In the genomic region with DNA sequence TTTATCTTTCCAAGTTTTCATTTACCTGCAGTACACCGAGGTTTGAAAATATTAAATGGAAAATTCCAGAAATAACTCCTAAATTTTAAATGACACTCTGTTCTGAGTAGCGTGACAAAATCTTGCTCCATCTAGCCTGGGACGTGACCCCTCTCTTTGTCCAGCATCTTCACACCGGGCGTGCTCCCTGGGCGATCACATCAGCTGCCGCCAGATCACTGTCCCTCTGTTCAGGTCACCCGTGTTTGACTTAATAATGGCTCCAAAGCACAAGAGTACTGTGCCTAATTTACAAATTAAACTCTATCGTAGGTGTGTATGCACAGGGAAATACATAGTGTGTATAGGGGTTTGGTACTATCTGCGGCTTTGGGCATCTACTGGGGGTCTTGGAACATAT, we compare ENCODE assay signal across 1 cellular context.
TF ChIP-seq lines count a peak whose summit lies in the region.

No MANE protein-coding gene starts in this region.

TF ChIP-seq in GM12878, 131 proteins besides CTCF, POLR2A, EP300 and RAD21:
- TF ChIP-seq SPI1 (IDR thresholded peaks at IDR 0.05; ENCODE audit: borderline replicate concordance, insufficient read depth, low read depth, low read length), result no peak
- TF ChIP-seq SRF (IDR thresholded peaks at IDR 0.05; ENCODE audit: low read depth in 2 of 2, low read length in 2 of 2), result no peak
- no peak for TF ChIP-seq POU2F2 (IDR thresholded peaks at IDR 0.05; ENCODE audit: borderline replicate concordance, low read depth, low read length)
- TF ChIP-seq BHLHE40 (IDR thresholded peaks at IDR 0.05; ENCODE audit: borderline replicate concordance in 1 of 2, low read depth in 2 of 2, low read length in 1 of 2), result no peak
- no peak for TF ChIP-seq TCF3 (IDR thresholded peaks at IDR 0.05; ENCODE audit: borderline replicate concordance, insufficient read depth, low read depth, low read length)
- TF ChIP-seq SMC3 (IDR thresholded peaks at IDR 0.05; ENCODE audit: borderline replicate concordance, low read length), result no peak
- TF ChIP-seq PML (IDR thresholded peaks at IDR 0.05; ENCODE audit: low read length), result no peak
- no peak for TF ChIP-seq RELA (IDR thresholded peaks at IDR 0.05; ENCODE audit: borderline replicate concordance, partially characterized antibody)
- no peak for TF ChIP-seq STAT3 (IDR thresholded peaks at IDR 0.05; ENCODE audit: low read depth, low read length)
- TF ChIP-seq RB1 (IDR thresholded peaks at IDR 0.05; ENCODE audit: borderline replicate concordance), result no peak
- TF ChIP-seq, protein P1, sequence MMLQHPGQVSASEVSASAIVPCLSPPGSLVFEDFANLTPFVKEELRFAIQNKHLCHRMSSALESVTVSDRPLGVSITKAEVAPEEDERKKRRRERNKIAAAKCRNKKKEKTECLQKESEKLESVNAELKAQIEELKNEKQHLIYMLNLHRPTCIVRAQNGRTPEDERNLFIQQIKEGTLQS (IDR thresholded peaks at IDR 0.05; ENCODE audit: borderline replicate concordance, extremely low read depth, low read depth, low read length), result no peak
- TF ChIP-seq BMI1 (IDR thresholded peaks at IDR 0.05; ENCODE audit: borderline replicate concordance), result no peak
- no peak for TF ChIP-seq CBX3 (IDR thresholded peaks at IDR 0.05; ENCODE audit: borderline replicate concordance, low read depth)
- no peak for TF ChIP-seq TCF7 (IDR thresholded peaks at IDR 0.05; ENCODE audit: borderline replicate concordance)
- TF ChIP-seq NBN (IDR thresholded peaks at IDR 0.05), result no peak
- no peak for TF ChIP-seq NFYA (IDR thresholded peaks at IDR 0.05; ENCODE audit: borderline replicate concordance, low read depth, low read length)
- no peak for TF ChIP-seq NFIC (IDR thresholded peaks at IDR 0.05; ENCODE audit: low read depth, low read length)
- TF ChIP-seq SIN3A (IDR thresholded peaks at IDR 0.05; ENCODE audit: low read depth, low read length), result no peak
